ENCODE assay signal across 20 cellular contexts in genomic region chr12:121261397-121261796, GRCh38.
"Had no signal": no experiment of that assay in that cellular context is flagged by ENCODE, and none has a peak within 500 bp of the region (broad histone marks: within the 10 kb centered on the region; RNA-seq: fewer than 3 reads in every experiment).

No MANE protein-coding gene starts in this region.

- H3K4me3 ChIP-seq: heart left ventricle, hepatocyte, left ventricle myocardium inferior, lower lobe of right lung, smooth muscle cell, stomach, thyroid gland had no signal

- H3K27me3 Mint-ChIP-seq: effector memory CD8-positive, alpha-beta T cell; progenitor cell of endocrine pancreas had no signal

- ATAC-seq: effector memory CD8-positive, alpha-beta T cell; heart left ventricle; lower lobe of right lung; natural killer cell; sciatic nerve had no signal

- DNase-seq: cerebellar nuclear complex; cortex of kidney; effector memory CD8-positive, alpha-beta T cell; heart left ventricle; left cardiac atrium; left ventricle myocardium inferior; lower lobe of right lung; natural killer cell; stimulated activated CD4-positive, alpha-beta T cell treated with anti-CD3 and anti-CD28 coated beads, Interleukin-12 subunit alpha, Interleukin-12 subunit beta, amount 100 ng/mL, for 4 hours; stimulated activated CD4-positive, alpha-beta T cell treated with anti-CD3 and anti-CD28 coated beads, Interleukin-1b, Interleukin-23, amount 100 ng/mL, for 48 hours; stimulated activated CD4-positive, alpha-beta T cell treated with anti-CD3 and anti-CD28 coated beads, Interleukin-4, amount 100 ng/mL, for 1 hour; stimulated activated CD8-positive, alpha-beta memory T cell treated with anti-CD3 and anti-CD28 coated beads, Interleukin-4, amount 100 ng/mL, for 48 hours; stimulated activated naive CD4-positive, alpha-beta T cell treated with Interleukin-2 at 50 U/mL for 16 hours; stomach; thyroid gland; trophoblast cell had no signal

- H3K9me3 Mint-ChIP-seq: effector memory CD8-positive, alpha-beta T cell; natural killer cell had no signal

- H3K4me3 Mint-ChIP-seq: effector memory CD8-positive, alpha-beta T cell; natural killer cell had no signal

- H3K4me1 Mint-ChIP-seq: natural killer cell had no signal

- H3K27ac Mint-ChIP-seq: natural killer cell, progenitor cell of endocrine pancreas had no signal
